In the genomic region with DNA sequence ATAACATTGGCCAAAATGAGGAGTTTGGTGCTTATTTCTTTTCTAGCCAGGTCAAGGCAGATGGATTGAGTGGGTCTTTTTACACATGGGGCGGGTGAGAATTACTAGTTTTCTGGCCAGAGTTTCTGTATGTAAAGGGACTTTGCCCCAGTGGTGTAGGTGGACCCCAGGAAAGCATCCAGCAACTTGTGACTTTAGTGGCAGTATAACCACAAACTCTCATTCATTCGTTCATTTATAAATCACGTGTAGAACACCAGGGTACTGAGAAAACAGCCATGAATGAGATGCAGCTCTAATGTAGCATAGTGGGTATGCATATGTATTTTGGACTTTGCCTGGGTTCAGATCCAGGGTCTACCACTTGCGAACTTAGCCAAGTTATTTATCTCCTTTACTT, we compare ENCODE assay signal across 21 cellular contexts. TPM values are rescaled to one million over a fixed set of nuclear protein-coding genes. Genes with fewer than 3 reads are reported as not detected.
DNase-seq lines count a peak whose midpoint lies in the region; ATAC-seq and TF ChIP-seq lines count a peak whose summit lies in the region.
"Had no signal": no experiment of that assay in that cellular context is flagged by ENCODE, and none has a peak within 500 bp of the region (broad histone marks: within the 10 kb centered on the region; RNA-seq: fewer than 3 reads in every experiment).

No MANE protein-coding gene starts in this region.

- no peak overlapping the region for H3K4me3 ChIP-seq in BLaER1
- H3K4me3 ChIP-seq: A549, SJCRH30 had no signal

- ATAC-seq in left lobe of liver = no peak
- ATAC-seq: A549 had no signal

- H3K27me3 Mint-ChIP-seq in HFFc6 (ENCODE audit: insufficient read depth) (peaks cover 3% of the 10 kb centered on the region), neural crest cell (ENCODE audit: low read depth) (no peaks in the 10 kb centered on the region)

- H3K27ac ChIP-seq in BLaER1 = 0 out of 2 replicates have a peak overlapping the region, but pooled peaks have one; percentile 86
- peak overlapping the region; percentile 98; the same call in 1 of the 2 replicates for H3K27ac ChIP-seq in VCaP
- H3K27ac ChIP-seq: SJCRH30 had no signal

- H3K4me3 Mint-ChIP-seq in HFFc6 (no peak overlapping the region), neural crest cell (peak overlapping the region; percentile 80)
- H3K4me3 Mint-ChIP-seq: H9 had no signal

- no peaks in the 10 kb centered on the region for H3K9me3 ChIP-seq in BLaER1
- H3K9me3 ChIP-seq: A549, SJCRH30 had no signal

- DNase-seq in HFFc6 (no peak), neural crest cell (ENCODE audit: low read depth, low spot score) (no peak), left lobe of liver (ENCODE audit: low spot score) (no peak), GM20000 (ENCODE audit: low spot score) (no peak), DMS 273 (lab: John Stamatoyannopoulos, UW; ENCODE audit: unreplicated experiment) (no peak), foreskin melanocyte (no peak)
- DNase-seq: COR-L47; DMS53; H9; MV-4-11; NCI-H1417; NCI-H2029; NCI-H2171; NCI-H446; NCI-H69; NK-92 treated with Interleukin-12 subunit alpha and Interleukin-12 subunit beta, amount 100 ng/mL, for 24 hours; RPMI8226; SJCRH30 had no signal

- TF ChIP-seq CTCF in HFFc6 (IDR thresholded peaks at IDR 0.05) (no peak), VCaP (conservative IDR thresholded peaks at IDR 0.05) (no peak), neural crest cell (conservative IDR thresholded peaks at IDR 0.05) (no peak), GM20000 (IDR thresholded peaks at IDR 0.05; ENCODE audit: extremely low read depth, missing control alignments) (no peak)

- H3K4me1 Mint-ChIP-seq in HFFc6 (ENCODE audit: low read depth) (peaks cover 82% of the 10 kb centered on the region), neural crest cell (peaks cover 79% of the 10 kb centered on the region)

- H3K4me2 ChIP-seq in BLaER1 = peak overlapping the region; percentile 100

- peaks cover 92% of the 10 kb centered on the region for H4K20me1 ChIP-seq in BLaER1

- H3K4me1 ChIP-seq in BLaER1 = peaks cover 100% of the 10 kb centered on the region

- H3K36me3 Mint-ChIP-seq in HFFc6 (ENCODE audit: low read depth) = no peaks in the 10 kb centered on the region
- H3K36me3 Mint-ChIP-seq in neural crest cell (ENCODE audit: low read depth) = no peaks in the 10 kb centered on the region

- no peaks in the 10 kb centered on the region for H3K27me3 ChIP-seq in BLaER1
- H3K27me3 ChIP-seq: SJCRH30 had no signal

- no peak overlapping the region for H3K9ac ChIP-seq in BLaER1

- no peaks in the 10 kb centered on the region for H3K9me3 Mint-ChIP-seq in HFFc6
- H3K9me3 Mint-ChIP-seq in neural crest cell = no peaks in the 10 kb centered on the region
- H3K9me3 Mint-ChIP-seq: H9 had no signal

- H3K36me3 ChIP-seq in BLaER1 = peaks cover 6% of the 10 kb centered on the region; the same call in 1 of the 2 replicates

- H3K27ac Mint-ChIP-seq in HFFc6 (peak overlapping the region; percentile 26; the same call in 1 of the 2 replicates), neural crest cell (ENCODE audit: unreplicated experiment) (no peak overlapping the region)
- H3K27ac Mint-ChIP-seq: H9 had no signal

RNA-seq across cellular contexts. Expression of gene RAI1, which starts 8.1 kb away (rescaled TPM):
- total RNA-seq in HFFc6 (2021; fragmentation: NEBNext Ultra II Directional; extraction: Animal tissue kit (Norgen Biotek cat#: 25700)) = 10 to 100 TPM; 26.9 to 29.3 (median 29.0) TPM
- total RNA-seq in neural crest cell = 53.6 and 54.0 TPM in 2 replicates
- 7.8 TPM for total RNA-seq in left lobe of liver
